ENCODE assay signal across 18 cellular contexts in genomic region chr4:147371661-147372060, GRCh38.
A peak's percentile ranks its signal among the peaks of the same experiment; 100 is the strongest.
DNase-seq lines count a peak whose midpoint lies in the region; ATAC-seq, FAIRE-seq and TF ChIP-seq lines count a peak whose summit lies in the region.
"Had no signal": no experiment of that assay in that cellular context is flagged by ENCODE, and none has a peak within 500 bp of the region (broad histone marks: within the 10 kb centered on the region; RNA-seq: fewer than 3 reads in every experiment).

No MANE protein-coding gene starts in this region.

- no peaks in the 10 kb centered on the region for H3K27me3 Mint-ChIP-seq in astrocyte (ENCODE audit: low read depth, unreplicated experiment)
- no peaks in the 10 kb centered on the region; the same call in 1 of the 2 replicates for H3K27me3 Mint-ChIP-seq in WTC11 (ENCODE audit: low read depth)
- H3K27me3 Mint-ChIP-seq: activated CD4-positive, alpha-beta memory T cell treated with anti-CD3 and anti-CD28 coated beads for 36 hours had no signal

- H3K4me3 ChIP-seq in astrocyte (ENCODE audit: insufficient read depth, low read depth, low read length): no peak overlapping the region
- H3K4me3 ChIP-seq: prostate gland had no signal

- no peaks in the 10 kb centered on the region for H3K36me3 ChIP-seq in astrocyte (ENCODE audit: insufficient read depth, low read length)
- H3K36me3 ChIP-seq: prostate gland had no signal

- no peaks in the 10 kb centered on the region for H4K20me1 ChIP-seq in astrocyte (ENCODE audit: insufficient read depth, low read length)

- no peak for TF ChIP-seq POLR2A in GM12892 (IDR thresholded peaks at IDR 0.05; ENCODE audit: low read depth, low read length)

- POLR2A ChIA-PET in WTC11 (lab: Charles Lee): no interaction called here

- CTCF ChIA-PET in WTC11 (lab: Charles Lee): no interaction called here

- no peak overlapping the region for H3K27ac Mint-ChIP-seq in astrocyte (ENCODE audit: unreplicated experiment)
- no peak overlapping the region for H3K27ac Mint-ChIP-seq in WTC11
- H3K27ac Mint-ChIP-seq: activated CD4-positive, alpha-beta memory T cell treated with anti-CD3 and anti-CD28 coated beads for 36 hours; CD8-positive, alpha-beta T cell; naive thymus-derived CD8-positive, alpha-beta T cell had no signal

- H3K9me3 Mint-ChIP-seq in astrocyte (ENCODE audit: unreplicated experiment) (peaks cover 4% of the 10 kb centered on the region), WTC11 (peaks cover 46% of the 10 kb centered on the region)
- H3K9me3 Mint-ChIP-seq: activated CD4-positive, alpha-beta memory T cell treated with anti-CD3 and anti-CD28 coated beads for 36 hours; CD8-positive, alpha-beta T cell had no signal

- peaks cover 14% of the 10 kb centered on the region for H3K4me1 Mint-ChIP-seq in astrocyte (ENCODE audit: low read depth, unreplicated experiment)
- no peaks in the 10 kb centered on the region for H3K4me1 Mint-ChIP-seq in WTC11
- H3K4me1 Mint-ChIP-seq: naive thymus-derived CD8-positive, alpha-beta T cell had no signal

- DNase-seq in A172 (ENCODE audit: low spot score) (peak; percentile 53), HPDE6-E6E7 (ENCODE audit: extremely low spot score) (peak; percentile 56), astrocyte (ENCODE audit: low read depth) (peak; percentile 79), fibroblast of the conjunctiva (ENCODE audit: low read depth) (peak; percentile 13), NK-92 (lab: John Stamatoyannopoulos, UW; ENCODE audit: unreplicated experiment) (no peak), WTC11 (ENCODE audit: low spot score) (no peak), GM12892 (ENCODE audit: insufficient read length) (no peak)
- DNase-seq: ACHN; activated CD4-positive, alpha-beta memory T cell treated with anti-CD3 and anti-CD28 coated beads for 36 hours; CD8-positive, alpha-beta T cell; GF-D8; Kasumi-1; naive thymus-derived CD8-positive, alpha-beta T cell; NCI-H146; NCI-H345; stimulated activated naive CD4-positive, alpha-beta T cell treated with Interleukin-2 at 50 U/mL for 16 hours had no signal

- TF ChIP-seq CTCF in astrocyte (IDR thresholded peaks at IDR 0.05; ENCODE audit: insufficient read depth, low read depth, low read length) (no peak), WTC11 (IDR thresholded peaks at IDR 0.05) (no peak)

- H3K27ac ChIP-seq in astrocyte (ENCODE audit: low read depth, low read length): peak overlapping the region; percentile 88
- H3K27ac ChIP-seq: prostate gland had no signal

- no peaks in the 10 kb centered on the region for H3K36me3 Mint-ChIP-seq in astrocyte (ENCODE audit: low read depth, unreplicated experiment)
- peaks cover 30% of the 10 kb centered on the region for H3K36me3 Mint-ChIP-seq in WTC11
- H3K36me3 Mint-ChIP-seq: activated CD4-positive, alpha-beta memory T cell treated with anti-CD3 and anti-CD28 coated beads for 36 hours; CD8-positive, alpha-beta T cell; naive thymus-derived CD8-positive, alpha-beta T cell had no signal

- no peaks in the 10 kb centered on the region for H3K27me3 ChIP-seq in astrocyte (ENCODE audit: insufficient read depth, low read length)

- H3K4me3 Mint-ChIP-seq in astrocyte (ENCODE audit: unreplicated experiment): no peak overlapping the region
- H3K4me3 Mint-ChIP-seq in WTC11: no peak overlapping the region
- H3K4me3 Mint-ChIP-seq: activated CD4-positive, alpha-beta memory T cell treated with anti-CD3 and anti-CD28 coated beads for 36 hours; CD8-positive, alpha-beta T cell; naive thymus-derived CD8-positive, alpha-beta T cell had no signal

- H3K4me1 ChIP-seq in astrocyte (ENCODE audit: insufficient read depth, low read length): peaks cover 21% of the 10 kb centered on the region
- H3K4me1 ChIP-seq: prostate gland had no signal

- ATAC-seq in WTC11 (no peak), GM19324 (IDR thresholded peaks at IDR 0.05; ENCODE audit: low FRiP score, unreplicated experiment) (no peak)
- ATAC-seq: CD8-positive, alpha-beta T cell; naive thymus-derived CD8-positive, alpha-beta T cell had no signal

- FAIRE-seq in astrocyte (lab: Jason Lieb, UNC): peak; percentile 76
- no peak for FAIRE-seq in GM12892 (lab: Jason Lieb, UNC)

- H3K79me2 ChIP-seq in astrocyte (ENCODE audit: insufficient read depth, low read length): no peaks in the 10 kb centered on the region

- H3K4me2 ChIP-seq in astrocyte (ENCODE audit: low read length): peak overlapping the region; percentile 40

- H3K9ac ChIP-seq in astrocyte (ENCODE audit: low read length): peak overlapping the region; percentile 11

- H2AFZ ChIP-seq in astrocyte (ENCODE audit: low read depth, low read length): no peak overlapping the region

- H3K9me3 ChIP-seq in astrocyte (ENCODE audit: insufficient read depth, low read depth, low read length): no peaks in the 10 kb centered on the region
- H3K9me3 ChIP-seq: prostate gland had no signal

TF ChIP-seq in WTC11, 78 proteins besides CTCF, POLR2A, EP300 and RAD21:
- TF ChIP-seq, protein P1, sequence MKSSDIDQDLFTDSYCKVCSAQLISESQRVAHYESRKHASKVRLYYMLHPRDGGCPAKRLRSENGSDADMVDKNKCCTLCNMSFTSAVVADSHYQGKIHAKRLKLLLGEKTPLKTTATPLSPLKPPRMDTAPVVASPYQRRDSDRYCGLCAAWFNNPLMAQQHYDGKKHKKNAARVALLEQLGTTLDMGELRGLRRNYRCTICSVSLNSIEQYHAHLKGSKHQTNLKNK (CRISPR knock-in tag; IDR thresholded peaks at IDR 0.05): no peak
- TF ChIP-seq, protein P2, sequence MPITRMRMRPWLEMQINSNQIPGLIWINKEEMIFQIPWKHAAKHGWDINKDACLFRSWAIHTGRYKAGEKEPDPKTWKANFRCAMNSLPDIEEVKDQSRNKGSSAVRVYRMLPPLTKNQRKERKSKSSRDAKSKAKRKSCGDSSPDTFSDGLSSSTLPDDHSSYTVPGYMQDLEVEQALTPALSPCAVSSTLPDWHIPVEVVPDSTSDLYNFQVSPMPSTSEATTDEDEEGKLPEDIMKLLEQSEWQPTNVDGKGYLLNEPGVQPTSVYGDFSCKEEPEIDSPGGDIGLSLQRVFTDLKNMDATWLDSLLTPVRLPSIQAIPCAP (CRISPR knock-in tag; IDR thresholded peaks at IDR 0.05): no peak
- TF ChIP-seq ZNF396 (CRISPR knock-in tag; IDR thresholded peaks at IDR 0.05; ENCODE audit: borderline replicate concordance) (no peak), HMGA2 (CRISPR knock-in tag; IDR thresholded peaks at IDR 0.05) (no peak), CREM (CRISPR knock-in tag; IDR thresholded peaks at IDR 0.05) (no peak), ETV6 (CRISPR knock-in tag; IDR thresholded peaks at IDR 0.05) (no peak), ZNF263 (CRISPR knock-in tag; IDR thresholded peaks at IDR 0.05; ENCODE audit: low read depth) (no peak)
- TF ChIP-seq, protein P3, sequence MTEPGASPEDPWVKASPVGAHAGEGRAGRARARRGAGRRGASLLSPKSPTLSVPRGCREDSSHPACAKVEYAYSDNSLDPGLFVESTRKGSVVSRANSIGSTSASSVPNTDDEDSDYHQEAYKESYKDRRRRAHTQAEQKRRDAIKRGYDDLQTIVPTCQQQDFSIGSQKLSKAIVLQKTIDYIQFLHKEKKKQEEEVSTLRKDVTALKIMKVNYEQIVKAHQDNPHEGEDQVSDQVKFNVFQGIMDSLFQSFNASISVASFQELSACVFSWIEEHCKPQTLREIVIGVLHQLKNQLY (CRISPR knock-in tag; IDR thresholded peaks at IDR 0.05): no peak

Comparison
In these comparisons a context has a peak if more than half of its experiments do, and no peak if none do; other contexts are left out.
1. DNase-seq: peak in A172 (single experiment), HPDE6-E6E7 (single experiment), astrocyte (single experiment) and fibroblast of the conjunctiva (single experiment); none in NK-92 (single experiment), WTC11 (single experiment) and GM12892 (single experiment).